ENCODE assay signal across 9 cellular contexts in genomic region chr2:227503433-227504406, GRCh38. TPM values are rescaled to one million over a fixed set of nuclear protein-coding genes. Genes with fewer than 3 reads are reported as not detected.
DNase-seq lines count a peak whose midpoint lies in the region; ATAC-seq and TF ChIP-seq lines count a peak whose summit lies in the region.
"Had no signal": no experiment of that assay in that cellular context is flagged by ENCODE, and none has a peak within 500 bp of the region (broad histone marks: within the 10 kb centered on the region; RNA-seq: fewer than 3 reads in every experiment).

No MANE protein-coding gene starts in this region.

- H3K9me3 Mint-ChIP-seq in Caco-2 (ENCODE audit: unreplicated experiment) = no peaks in the 10 kb centered on the region

- intact Hi-C loops in Caco-2 (cut with micrococcal nuclease; ENCODE audit: unreplicated experiment) = no loop called here

- H3K79me2 ChIP-seq in trophoblast cell (ENCODE audit: control insufficient read depth, insufficient read depth, low read length, poor library complexity) = peaks cover 15% of the 10 kb centered on the region

- H3K4me3 ChIP-seq in trophoblast cell (ENCODE audit: low read depth, low read length) = no peak overlapping the region
- no peak overlapping the region for H3K4me3 ChIP-seq in Caco-2 (ENCODE audit: low read depth, low read length)
- H3K4me3 ChIP-seq: Peyer's patch had no signal

- H3K4me2 ChIP-seq in trophoblast cell (ENCODE audit: low read length) = no peak overlapping the region

- H3K27me3 ChIP-seq in trophoblast cell (ENCODE audit: insufficient read depth, low read length) (no peaks in the 10 kb centered on the region), Caco-2 (replicated peaks; ENCODE audit: control insufficient read depth, insufficient read depth, low read length) (no peaks in the 10 kb centered on the region)
- H3K27me3 ChIP-seq: Peyer's patch had no signal

- no TSS peak for BruUV-seq in Caco-2 (replicated peaks; lab: Mats Ljungman, UMichigan)

- no peak overlapping the region for H3K27ac ChIP-seq in trophoblast cell (ENCODE audit: low read depth, low read length)

- H3K18ac ChIP-seq in trophoblast cell (ENCODE audit: low read length) = peak overlapping the region; percentile 53

- H3K79me1 ChIP-seq in trophoblast cell (ENCODE audit: low read length) = peaks cover 3% of the 10 kb centered on the region

- H3K9ac ChIP-seq in trophoblast cell (ENCODE audit: low read length) = no peak overlapping the region

- peaks cover 0 to 6% of the 10 kb centered on the region in 2 experiments for H3K36me3 ChIP-seq in trophoblast cell (ENCODE audit: control insufficient read depth in 1 of 2, insufficient read depth in 2 of 2, low read length in 2 of 2)
- H3K36me3 ChIP-seq in Caco-2 (ENCODE audit: control insufficient read depth, insufficient read depth, low read length) = no peaks in the 10 kb centered on the region; the same call in 1 of the 2 replicates
- H3K36me3 ChIP-seq: Peyer's patch had no signal

- H3K27me3 Mint-ChIP-seq in Caco-2 (ENCODE audit: insufficient read depth, unreplicated experiment) = no peaks in the 10 kb centered on the region

- peak overlapping the region; percentile 54 for H2AFZ ChIP-seq in trophoblast cell (ENCODE audit: insufficient read depth, low read length, poor library complexity)

- TF ChIP-seq POLR2A in erythroblast (IDR thresholded peaks at IDR 0.05; ENCODE audit: low read length) = no peak

- H4K12ac ChIP-seq in trophoblast cell (ENCODE audit: low read depth, low read length) = no peak overlapping the region

- POLR2A ChIA-PET in Caco-2 (lab: Charles Lee) = no interaction called here

- no peak for TF ChIP-seq CTCF in Caco-2 (IDR thresholded peaks at IDR 0.05; ENCODE audit: insufficient read depth in 1 of 2, low read depth in 1 of 2, low read length in 1 of 2, severe bottlenecking in 1 of 2, unreplicated experiment in 1 of 2)

- peak overlapping the region; percentile 40 for H2BK12ac ChIP-seq in trophoblast cell (ENCODE audit: low read length)

- H3K4me1 ChIP-seq in trophoblast cell (ENCODE audit: control insufficient read depth in 1 of 2, insufficient read depth in 2 of 2, low read length in 2 of 2) = peaks cover 8 to 10% of the 10 kb centered on the region in 2 experiments
- peaks cover 15% of the 10 kb centered on the region; the same call in 1 of the 2 replicates for H3K4me1 ChIP-seq in Caco-2

- H2BK5ac ChIP-seq in trophoblast cell (ENCODE audit: low read depth, low read length, poor library complexity) = peak overlapping the region; percentile 40

- WGBS in trophoblast cell (ENCODE audit: extremely low coverage, insufficient coverage, insufficient read length) = no CpG with 5 or more reads among the region's 5 CpGs

- CTCF ChIA-PET in Caco-2 (lab: Charles Lee) = no interaction called here

- no peak for ATAC-seq in GM18517 (IDR thresholded peaks at IDR 0.05; ENCODE audit: unreplicated experiment)
- no peak for ATAC-seq in GM21619 (IDR thresholded peaks at IDR 0.05; ENCODE audit: unreplicated experiment)

- H3K9me3 ChIP-seq in trophoblast cell (ENCODE audit: insufficient read depth, low read depth, low read length) (no peaks in the 10 kb centered on the region), Caco-2 (no peaks in the 10 kb centered on the region)
- H3K9me3 ChIP-seq: Peyer's patch had no signal

- peak; percentile 82 for DNase-seq in EH (ENCODE audit: low read depth)
- peak; percentile 79 for DNase-seq in RKO (ENCODE audit: low spot score)
- DNase-seq in erythroblast (lab: John Stamatoyannopoulos, UW) = peak; percentile 21 to 51
- peak; percentile 36 to 69 for DNase-seq in trophoblast cell
- DNase-seq in Caco-2 = no peak
- DNase-seq in NCI-H187 treated with DMSO at 0.1 percent for 48 hours (lab: John Stamatoyannopoulos, UW) = no peak

- no peak overlapping the region for H2BK120ac ChIP-seq in trophoblast cell (ENCODE audit: insufficient read depth, low read length, poor library complexity)

- H4K8ac ChIP-seq in trophoblast cell (ENCODE audit: low read depth, low read length) = peak overlapping the region; percentile 54

- peak overlapping the region; percentile 62 for H2AK5ac ChIP-seq in trophoblast cell (ENCODE audit: low read length)

- H3K36me3 Mint-ChIP-seq in Caco-2 (ENCODE audit: insufficient read depth, unreplicated experiment) = peaks cover 33% of the 10 kb centered on the region

- H3K4me3 Mint-ChIP-seq in Caco-2 (ENCODE audit: unreplicated experiment) = no peak overlapping the region

- peak overlapping the region; percentile 24 for H3K14ac ChIP-seq in trophoblast cell (ENCODE audit: low read length)

- H3K27ac Mint-ChIP-seq in Caco-2 (ENCODE audit: unreplicated experiment) = no peak overlapping the region

- H3K4ac ChIP-seq in trophoblast cell (ENCODE audit: low read depth, low read length) = peak overlapping the region; percentile 99

- peak overlapping the region; percentile 47 for H4K91ac ChIP-seq in trophoblast cell (ENCODE audit: low read depth, low read length)

- H3K4me1 Mint-ChIP-seq in Caco-2 (ENCODE audit: low read depth, unreplicated experiment) = peaks cover 10% of the 10 kb centered on the region

- no peak overlapping the region for H3K23ac ChIP-seq in trophoblast cell (ENCODE audit: low read length)

RNA-seq across cellular contexts. Expression of gene AGFG1, which starts 31.8 kb away (rescaled TPM):
- 95.7 and 100 TPM in 2 replicates for polyA plus RNA-seq in trophoblast cell (2013)
- total RNA-seq in Caco-2 (2022) = 73.1 and 73.2 TPM in 2 replicates

Comparison
In these comparisons a context has a peak if more than half of its experiments do, and no peak if none do; other contexts are left out.
1. DNase-seq: peak in EH (single experiment), RKO (single experiment), erythroblast (2 of 2) and trophoblast cell (2 of 2); none in Caco-2 (0 of 2) and NCI-H187 treated with DMSO at 0.1 percent for 48 hours (single experiment).